Comparison of ENCODE assay signal across 25 cellular contexts in genomic region chr21:15966651-15967050, GRCh38.
"Had no signal": no experiment of that assay in that cellular context is flagged by ENCODE, and none has a peak within 500 bp of the region (broad histone marks: within the 10 kb centered on the region; RNA-seq: fewer than 3 reads in every experiment).

No MANE protein-coding gene starts in this region.

- H3K4me1 Mint-ChIP-seq: naive B cell; stimulated activated naive B cell treated with anti-CD40 and anti-IgM and Interleukin-4, amounts not matched to agents 10 μg/mL and 1 μg/mL and 100 μg/mL, for 72 hours had no signal

- H3K27me3 ChIP-seq: dorsolateral prefrontal cortex, esophagus muscularis mucosa, heart right ventricle, left lung, neural progenitor cell, right atrium auricular region, sigmoid colon, tibial nerve, upper lobe of left lung had no signal

- H3K36me3 ChIP-seq: esophagus muscularis mucosa, heart right ventricle, left lung, neural progenitor cell, prostate gland, right atrium auricular region, sigmoid colon, thoracic aorta, tibial nerve, upper lobe of left lung had no signal

- H3K4me3 ChIP-seq: dorsolateral prefrontal cortex, esophagus muscularis mucosa, heart right ventricle, left lung, mucosa of descending colon, neural progenitor cell, prostate gland, right atrium auricular region, sigmoid colon, skin epidermis, thoracic aorta, tibial nerve, upper lobe of left lung had no signal

- DNase-seq: dorsolateral prefrontal cortex; effector CD4-positive, alpha-beta T cell; foreskin melanocyte; glutamatergic neuron; heart right ventricle; hippocampal formation; left cardiac atrium; left lung; mucosa of descending colon; naive B cell; sigmoid colon; stimulated activated CD4-positive, alpha-beta T cell treated with anti-CD3 and anti-CD28 coated beads, Interleukin-15, amount 100 ng/mL, for 24 hours; stimulated activated CD4-positive, alpha-beta T cell treated with anti-CD3 and anti-CD28 coated beads, Interleukin-2, amount 100 ng/mL, for 48 hours; stimulated activated naive B cell treated with anti-CD40 and anti-IgM and Interleukin-4, amounts not matched to agents 10 μg/mL and 1 μg/mL and 100 μg/mL, for 72 hours; upper lobe of left lung had no signal

- H3K4me3 Mint-ChIP-seq: naive B cell; natural killer cell treated with Interleukin-12 subunit alpha and Interleukin-12 subunit beta and Interleukin-15 and Interleukin-18, amount 100 ng/mL, for 72 hours; stimulated activated naive B cell treated with anti-CD40 and anti-IgM and Interleukin-4, amounts not matched to agents 10 μg/mL and 1 μg/mL and 100 μg/mL, for 72 hours; stimulated activated naive CD8-positive, alpha-beta T cell treated with anti-CD3 and anti-CD28 coated beads, Interleukin-15, Interleukin-2, amounts not matched to agents 100 ng/mL and 50 ng/mL, for 24 hours had no signal

- H3K9me3 ChIP-seq: esophagus muscularis mucosa, heart right ventricle, left lung, mucosa of descending colon, prostate gland, right atrium auricular region, sigmoid colon, thoracic aorta, tibial nerve, upper lobe of left lung had no signal

- H3K4me1 ChIP-seq: esophagus muscularis mucosa, left lung, neural progenitor cell, parathyroid adenoma, prostate gland, right atrium auricular region, upper lobe of left lung had no signal

- H3K27ac Mint-ChIP-seq: naive B cell; natural killer cell treated with Interleukin-12 subunit alpha and Interleukin-12 subunit beta and Interleukin-15 and Interleukin-18, amount 100 ng/mL, for 72 hours; neural progenitor cell; stimulated activated naive B cell treated with anti-CD40 and anti-IgM and Interleukin-4, amounts not matched to agents 10 μg/mL and 1 μg/mL and 100 μg/mL, for 72 hours; stimulated activated naive CD8-positive, alpha-beta T cell treated with anti-CD3 and anti-CD28 coated beads, Interleukin-15, Interleukin-2, amounts not matched to agents 100 ng/mL and 50 ng/mL, for 24 hours had no signal

- H3K27ac ChIP-seq: dorsolateral prefrontal cortex, esophagus muscularis mucosa, heart right ventricle, left lung, neural progenitor cell, parathyroid adenoma, prostate gland, right atrium auricular region, sigmoid colon, skin epidermis, thoracic aorta, tibial nerve, upper lobe of left lung had no signal

- ATAC-seq: heart right ventricle; left cardiac atrium; left lung; mucosa of descending colon; natural killer cell treated with Interleukin-12 subunit alpha and Interleukin-12 subunit beta and Interleukin-15 and Interleukin-18, amount 100 ng/mL, for 72 hours; stimulated activated naive B cell treated with anti-CD40 and anti-IgM and Interleukin-4, amounts not matched to agents 10 μg/mL and 1 μg/mL and 100 μg/mL, for 72 hours had no signal

- H3K27me3 Mint-ChIP-seq: natural killer cell treated with Interleukin-12 subunit alpha and Interleukin-12 subunit beta and Interleukin-15 and Interleukin-18, amount 100 ng/mL, for 72 hours; stimulated activated naive B cell treated with anti-CD40 and anti-IgM and Interleukin-4, amounts not matched to agents 10 μg/mL and 1 μg/mL and 100 μg/mL, for 72 hours; stimulated activated naive CD8-positive, alpha-beta T cell treated with anti-CD3 and anti-CD28 coated beads, Interleukin-15, Interleukin-2, amounts not matched to agents 100 ng/mL and 50 ng/mL, for 24 hours had no signal

- H3K36me3 Mint-ChIP-seq: naive B cell; natural killer cell treated with Interleukin-12 subunit alpha and Interleukin-12 subunit beta and Interleukin-15 and Interleukin-18, amount 100 ng/mL, for 72 hours; neural progenitor cell; stimulated activated naive B cell treated with anti-CD40 and anti-IgM and Interleukin-4, amounts not matched to agents 10 μg/mL and 1 μg/mL and 100 μg/mL, for 72 hours had no signal

- H3K9me3 Mint-ChIP-seq: natural killer cell treated with Interleukin-12 subunit alpha and Interleukin-12 subunit beta and Interleukin-15 and Interleukin-18, amount 100 ng/mL, for 72 hours; stimulated activated naive B cell treated with anti-CD40 and anti-IgM and Interleukin-4, amounts not matched to agents 10 μg/mL and 1 μg/mL and 100 μg/mL, for 72 hours; stimulated activated naive CD8-positive, alpha-beta T cell treated with anti-CD3 and anti-CD28 coated beads, Interleukin-15, Interleukin-2, amounts not matched to agents 100 ng/mL and 50 ng/mL, for 24 hours had no signal
